In the genomic region with DNA sequence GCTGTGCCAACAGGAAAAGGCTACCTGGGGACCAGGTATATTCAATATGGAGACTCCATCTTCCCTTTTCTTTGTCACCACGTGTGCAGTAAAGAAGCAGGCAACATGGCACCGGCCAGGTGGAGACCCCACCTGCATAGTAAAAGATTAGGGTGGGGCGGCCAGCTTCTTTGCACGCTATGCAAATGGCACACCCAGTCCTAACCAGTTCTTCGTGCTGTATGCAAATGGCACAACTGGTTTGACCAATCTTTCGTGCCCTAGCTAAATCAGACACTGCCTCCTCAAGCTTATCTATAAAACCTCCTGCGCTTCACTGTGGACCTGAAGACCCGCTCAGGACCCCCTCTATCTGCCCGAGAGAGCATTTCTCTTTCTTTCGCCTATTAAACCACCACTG, we compare ENCODE assay signal across 28 cellular contexts.
DNase-seq lines count a peak whose midpoint lies in the region; ATAC-seq, FAIRE-seq and TF ChIP-seq lines count a peak whose summit lies in the region.
"Had no signal": no experiment of that assay in that cellular context is flagged by ENCODE, and none has a peak within 500 bp of the region (broad histone marks: within the 10 kb centered on the region; RNA-seq: fewer than 3 reads in every experiment).

No MANE protein-coding gene starts in this region.

- peak; percentile 84 for DNase-seq in Calu3
- DNase-seq in NCI-H526 (lab: John Stamatoyannopoulos, UW) = peak; percentile 92 to 93
- DNase-seq in epithelial cell of prostate (ENCODE audit: low read depth, low spot score) = no peak
- DNase-seq in neuronal stem cell (ENCODE audit: low spot score) = no peak
- DNase-seq in D721Med (ENCODE audit: insufficient read length, low spot score) = no peak
- DNase-seq in NCI-H82 (lab: John Stamatoyannopoulos, UW) = no peak
- DNase-seq: activated B cell treated with CpG ODN at 0.5 μM for 24 hours; activated CD8-positive, alpha-beta memory T cell treated with anti-CD3 and anti-CD28 coated beads, Interleukin-2, amount 50 U/mL, for 4 hours; activated naive CD4-positive, alpha-beta T cell treated with anti-CD3 and anti-CD28 coated beads, Interleukin-2, amount 10 ng/mL, durations not matched to agents 7 days and 5 days; COR-L47; KBM-7; NCI-H1105 treated with DMSO at 0.1 percent for 48 hours; NCI-H2029 treated with DMSO at 0.1 percent for 48 hours; ovary; SJCRH30; stimulated activated CD4-positive, alpha-beta T cell treated with anti-CD3 and anti-CD28 coated beads, Interleukin-2, amount 100 ng/mL, for 24 hours; T1000; upper lobe of right lung had no signal

- peak overlapping the region; percentile 56 for H3K14ac ChIP-seq in neuronal stem cell (ENCODE audit: low read length)

- peaks cover 33% of the 10 kb centered on the region for H3K36me3 Mint-ChIP-seq in Calu3 (ENCODE audit: insufficient read depth, unreplicated experiment)

- FAIRE-seq in D721Med (lab: Jason Lieb, UNC) = no peak
- FAIRE-seq: islet of Langerhans, RCC 7860 had no signal

- H3K27ac ChIP-seq in epithelial cell of prostate = peak overlapping the region; percentile 38
- no peak overlapping the region for H3K27ac ChIP-seq in neuronal stem cell (replicated peaks; ENCODE audit: low read length)
- H3K27ac ChIP-seq: BLaER1, breast epithelium, coronary artery, ovary, right atrium auricular region, SJCRH30, upper lobe of right lung had no signal

- no peak overlapping the region for H2BK120ac ChIP-seq in neuronal stem cell (ENCODE audit: low read depth, low read length)

- CTCF ChIA-PET in Calu3 (lab: Charles Lee) = interaction anchor here (0.7 to 2.2 kb wide), 4 partner anchors 38 to 109 kb away, joined by 3 to 7 read pairs (median 4); no protein-coding TSS in a partner anchor

- TF ChIP-seq CTCF in Calu3 (IDR thresholded peaks at IDR 0.05; ENCODE audit: unreplicated experiment) (no peak), D721Med (IDR thresholded peaks at IDR 0.05; ENCODE audit: insufficient read depth, missing control alignments) (no peak)

- peaks cover 9 to 12% of the 10 kb centered on the region in 2 donors for H3K4me1 ChIP-seq in neuronal stem cell (ENCODE audit: control insufficient read depth in 2 of 2, insufficient read depth in 1 of 2, low read depth in 1 of 2, low read length in 2 of 2)
- H3K4me1 ChIP-seq: breast epithelium, right atrium auricular region, SJCRH30 had no signal

- H2AK5ac ChIP-seq in neuronal stem cell (ENCODE audit: low read depth, low read length) = peak overlapping the region; percentile 61

- no peak overlapping the region for H3K4me3 ChIP-seq in neuronal stem cell (ENCODE audit: low read length in 2 of 2)
- H3K4me3 ChIP-seq: BLaER1, breast epithelium, coronary artery, ovary, right atrium auricular region, SJCRH30, upper lobe of right lung had no signal

- ATAC-seq in GM18868 (IDR thresholded peaks at IDR 0.05; ENCODE audit: unreplicated experiment) = no peak
- no peak for ATAC-seq in GM21526 (IDR thresholded peaks at IDR 0.05; ENCODE audit: low FRiP score, unreplicated experiment)
- ATAC-seq: natural killer cell treated with Interleukin-12 subunit alpha and Interleukin-12 subunit beta and Interleukin-15 and Interleukin-18, amount 100 ng/mL, for 72 hours; upper lobe of right lung had no signal

- no peak overlapping the region for H4K91ac ChIP-seq in neuronal stem cell (ENCODE audit: low read depth, low read length, poor library complexity)

- H2BK12ac ChIP-seq in neuronal stem cell (ENCODE audit: low read length) = no peak overlapping the region

- H4K8ac ChIP-seq in neuronal stem cell (ENCODE audit: low read depth, low read length) = no peak overlapping the region

- H3K36me3 ChIP-seq in neuronal stem cell (replicated peaks in 1 of 2; ENCODE audit: control insufficient read depth in 2 of 2, insufficient read depth in 2 of 2, low read length in 2 of 2) = no peaks in the 10 kb centered on the region
- H3K36me3 ChIP-seq: BLaER1, breast epithelium, ovary, right atrium auricular region, SJCRH30, upper lobe of right lung had no signal

- H3K4me1 Mint-ChIP-seq in Calu3 (ENCODE audit: low read depth, unreplicated experiment) = peaks cover 53% of the 10 kb centered on the region

- peaks cover 10% of the 10 kb centered on the region for H3K9me3 Mint-ChIP-seq in Calu3 (ENCODE audit: low read depth, unreplicated experiment)

- no peak overlapping the region for H2BK5ac ChIP-seq in neuronal stem cell (ENCODE audit: low read length)

- no peaks in the 10 kb centered on the region for H3K27me3 ChIP-seq in neuronal stem cell (ENCODE audit: control insufficient read depth in 3 of 3, insufficient read depth in 3 of 3, low read depth in 1 of 3, low read length in 3 of 3)
- H3K27me3 ChIP-seq: BLaER1, breast epithelium, ovary, right atrium auricular region, SJCRH30, upper lobe of right lung had no signal

- H3K4ac ChIP-seq in neuronal stem cell (ENCODE audit: low read length) = no peak overlapping the region

- no peak overlapping the region for H2BK15ac ChIP-seq in neuronal stem cell (ENCODE audit: low read length)

- H3K9me3 ChIP-seq in neuronal stem cell (replicated peaks in 1 of 2; ENCODE audit: control insufficient read depth in 2 of 2, insufficient read depth in 1 of 2, low read depth in 1 of 2, low read length in 2 of 2) = peaks cover 2 to 18% of the 10 kb centered on the region in 2 donors
- H3K9me3 ChIP-seq: ovary, SJCRH30 had no signal

- no TSS peak for BruUV-seq in Calu3 (replicated peaks; lab: Mats Ljungman, UMichigan)

- H3K23ac ChIP-seq in neuronal stem cell (ENCODE audit: low read depth, low read length, poor library complexity) = no peak overlapping the region

- H3K27me3 Mint-ChIP-seq in Calu3 (ENCODE audit: unreplicated experiment) = no peaks in the 10 kb centered on the region
- H3K27me3 Mint-ChIP-seq: activated B cell treated with CpG ODN at 0.5 μM for 24 hours; natural killer cell treated with Interleukin-12 subunit alpha and Interleukin-12 subunit beta and Interleukin-15 and Interleukin-18, amount 100 ng/mL, for 72 hours had no signal

- no peak overlapping the region for H3K4me2 ChIP-seq in neuronal stem cell (ENCODE audit: insufficient read depth, low read length, poor library complexity, severe bottlenecking)
- H3K4me2 ChIP-seq: BLaER1 had no signal

- H3K9ac ChIP-seq in neuronal stem cell (ENCODE audit: low read depth, low read length, poor library complexity) = no peak overlapping the region
- H3K9ac ChIP-seq: BLaER1 had no signal

- no peak overlapping the region for H2AFZ ChIP-seq in neuronal stem cell (ENCODE audit: low read length)

- peak overlapping the region; percentile 71 for H3K27ac Mint-ChIP-seq in Calu3 (ENCODE audit: unreplicated experiment)
- H3K27ac Mint-ChIP-seq: activated B cell treated with CpG ODN at 0.5 μM for 24 hours; activated naive CD4-positive, alpha-beta T cell treated with anti-CD3 and anti-CD28 coated beads, Interleukin-2, amount 10 ng/mL, durations not matched to agents 7 days and 5 days; activated T-helper 1 cell treated with anti-CD3 and anti-CD28 coated beads, Interleukin-12 subunit alpha, Interleukin-12 subunit beta, Interleukin-2, Interleukin-4 antibody, amounts not matched to agents 30 ng/mL and 10 ng/mL and 1 ng/mL, durations not matched to agents 14 hours and 24 hours and 36 hours; natural killer cell treated with Interleukin-12 subunit alpha and Interleukin-12 subunit beta and Interleukin-15 and Interleukin-18, amount 100 ng/mL, for 72 hours had no signal

- no peak overlapping the region for H3K18ac ChIP-seq in neuronal stem cell (ENCODE audit: low read length)

- H3K79me1 ChIP-seq in neuronal stem cell (ENCODE audit: low read depth, low read length) = no peaks in the 10 kb centered on the region

- no CpG with 5 or more reads among the region's 10 CpGs for WGBS in neuronal stem cell (ENCODE audit: extremely low coverage in 2 of 2, insufficient read length in 2 of 2, insufficient replicate concordance in 1 of 2), 2 donors

- H3K4me3 Mint-ChIP-seq in Calu3 (ENCODE audit: low read depth, unreplicated experiment) = peak overlapping the region; percentile 13
- H3K4me3 Mint-ChIP-seq: activated B cell treated with CpG ODN at 0.5 μM for 24 hours; activated naive CD4-positive, alpha-beta T cell treated with anti-CD3 and anti-CD28 coated beads, Interleukin-2, amount 10 ng/mL, durations not matched to agents 7 days and 5 days; activated T-helper 1 cell treated with anti-CD3 and anti-CD28 coated beads, Interleukin-12 subunit alpha, Interleukin-12 subunit beta, Interleukin-2, Interleukin-4 antibody, amounts not matched to agents 30 ng/mL and 10 ng/mL and 1 ng/mL, durations not matched to agents 14 hours and 24 hours and 36 hours; natural killer cell treated with Interleukin-12 subunit alpha and Interleukin-12 subunit beta and Interleukin-15 and Interleukin-18, amount 100 ng/mL, for 72 hours had no signal

- intact Hi-C loops in Calu3 (cut with micrococcal nuclease; ENCODE audit: unreplicated experiment) = loop anchor here (1.0 to 2.0 kb wide), 2 partner anchors 38 to 65 kb away; no protein-coding TSS in a partner anchor

Comparison
In these comparisons a context has a peak if more than half of its experiments do, and no peak if none do; other contexts are left out.
1. DNase-seq: peak in Calu3 (single experiment) and NCI-H526 (2 of 2); none in epithelial cell of prostate (single experiment), neuronal stem cell (single experiment), D721Med (single experiment) and NCI-H82 (single experiment).